ENCODE assay signal across 20 cellular contexts in genomic region chr17:2961446-2961845, GRCh38.
"Had no signal": no experiment of that assay in that cellular context is flagged by ENCODE, and none has a peak within 500 bp of the region (broad histone marks: within the 10 kb centered on the region; RNA-seq: fewer than 3 reads in every experiment).

No MANE protein-coding gene starts in this region.

- H3K27me3 ChIP-seq: ovary, right atrium auricular region, tibial artery, vagina had no signal

- DNase-seq: activated CD4-positive, alpha-beta memory T cell treated with anti-CD3 and anti-CD28 coated beads, Interleukin-2, amount 10 ng/mL, durations not matched to agents 7 days and 5 days; activated CD4-positive, alpha-beta T cell treated with anti-CD3 and anti-CD28 coated beads for 48 hours; activated CD4-positive, CD25-positive, alpha-beta regulatory T cell; activated naive CD4-positive, alpha-beta T cell treated with anti-CD3 and anti-CD28 coated beads, Interleukin-2, amount 50 U/mL, for 16 hours; activated naive CD8-positive, alpha-beta T cell treated with anti-CD3 and anti-CD28 coated beads, Interleukin-2, amount 50 U/mL, for 24 hours; activated T-cell treated with anti-CD3 and anti-CD28 coated beads, Interleukin-2, amount 50 U/mL, for 72 hours; immature natural killer cell; kidney glomerular epithelial cell; midbrain; ovary; spleen; stimulated activated CD4-positive, alpha-beta T cell treated with anti-CD3 and anti-CD28 coated beads, Interleukin-4, amount 100 ng/mL, for 1 hour; stimulated activated naive CD8-positive, alpha-beta T cell treated with anti-CD3 and anti-CD28 coated beads, Interleukin-15, Interleukin-2, amounts not matched to agents 100 U/mL and 50 U/mL, for 24 hours; substantia nigra; T-helper 9 cell; tibial artery had no signal

- ATAC-seq: activated naive CD8-positive, alpha-beta T cell treated with anti-CD3 and anti-CD28 coated beads, Interleukin-2, amount 50 U/mL, for 24 hours; activated T-cell treated with anti-CD3 and anti-CD28 coated beads, Interleukin-2, amount 50 U/mL, for 72 hours; natural killer cell treated with Interleukin-12 subunit alpha and Interleukin-12 subunit beta and Interleukin-15 and Interleukin-18, amount 100 ng/mL, for 72 hours; stimulated activated naive CD8-positive, alpha-beta T cell treated with anti-CD3 and anti-CD28 coated beads, Interleukin-15, Interleukin-2, amounts not matched to agents 100 U/mL and 50 U/mL, for 24 hours had no signal

- H3K27ac ChIP-seq: ovary, spleen, tibial artery had no signal

- H3K36me3 ChIP-seq: ovary, prostate gland, right atrium auricular region, vagina had no signal

- H3K4me1 ChIP-seq: prostate gland, spleen had no signal

- H3K9me3 ChIP-seq: ovary, prostate gland, right atrium auricular region, spleen, tibial artery, vagina had no signal

- H3K4me3 ChIP-seq: ovary, prostate gland, right atrium auricular region, spleen, tibial artery, vagina had no signal
